Comparison of ENCODE assay signal across 8 cellular contexts in genomic region chr12:123139926-123140674, GRCh38. TPM values are rescaled to one million over a fixed set of nuclear protein-coding genes. Genes with fewer than 3 reads are reported as not detected.
DNase-seq lines count a peak whose midpoint lies in the region; ATAC-seq and TF ChIP-seq lines count a peak whose summit lies in the region.

No MANE protein-coding gene starts in this region.

- H3K9me3 Mint-ChIP-seq in GM23338: peaks cover 3% of the 10 kb centered on the region; the same call in 1 of the 3 replicates
- H3K9me3 Mint-ChIP-seq in glutamatergic neuron (ENCODE audit: unreplicated experiment): peaks cover 2% of the 10 kb centered on the region
- H3K9me3 Mint-ChIP-seq in activated CD8-positive, alpha-beta memory T cell treated with anti-CD3 and anti-CD28 coated beads, Interleukin-2, amount 10 ng/mL, durations not matched to agents 7 days and 5 days (ENCODE audit: low read depth): no peaks in the 10 kb centered on the region

- TF ChIP-seq CTCF in GM23338 (conservative IDR thresholded peaks at IDR 0.05; ENCODE audit: low read depth in 2 of 2) (no peak), glutamatergic neuron (IDR thresholded peaks at IDR 0.05; ENCODE audit: partially characterized antibody, unreplicated experiment) (no peak)

- H3K4me1 Mint-ChIP-seq in GM23338: peaks cover 30% of the 10 kb centered on the region
- H3K4me1 Mint-ChIP-seq in glutamatergic neuron (ENCODE audit: low read depth, unreplicated experiment): peaks cover 29% of the 10 kb centered on the region
- H3K4me1 Mint-ChIP-seq in activated CD8-positive, alpha-beta memory T cell treated with anti-CD3 and anti-CD28 coated beads, Interleukin-2, amount 10 ng/mL, durations not matched to agents 7 days and 5 days: peaks cover 5% of the 10 kb centered on the region

- H3K27me3 Mint-ChIP-seq in GM23338 (ENCODE audit: insufficient read depth, low read depth, poor library complexity) (peaks cover 17% of the 10 kb centered on the region), glutamatergic neuron (ENCODE audit: unreplicated experiment) (peaks cover 5% of the 10 kb centered on the region)
- no peaks in the 10 kb centered on the region for H3K27me3 Mint-ChIP-seq in activated CD8-positive, alpha-beta memory T cell treated with anti-CD3 and anti-CD28 coated beads, Interleukin-2, amount 10 ng/mL, durations not matched to agents 7 days and 5 days

- H4K20me1 ChIP-seq in GM23338 (replicated peaks; ENCODE audit: insufficient read depth): no peaks in the 10 kb centered on the region; the same call in 1 of the 2 replicates
- no peaks in the 10 kb centered on the region for H4K20me1 ChIP-seq in Karpas-422 (ENCODE audit: insufficient read depth, low read depth, low read length)

- no peaks in the 10 kb centered on the region; the same call in 1 of the 2 replicates for H3F3A ChIP-seq in GM23338 (replicated peaks; ENCODE audit: low read depth)

- H3K4me3 Mint-ChIP-seq in GM23338 (no peak overlapping the region; the same call in 2 of the 3 replicates), glutamatergic neuron (ENCODE audit: unreplicated experiment) (peak overlapping the region; percentile 42)
- no peak overlapping the region for H3K4me3 Mint-ChIP-seq in activated CD8-positive, alpha-beta memory T cell treated with anti-CD3 and anti-CD28 coated beads, Interleukin-2, amount 10 ng/mL, durations not matched to agents 7 days and 5 days

- H3K9ac ChIP-seq in skeletal muscle tissue (ENCODE audit: low read depth in 1 of 3, low read length in 3 of 3): peak overlapping the region in 2 of 3 donors; percentile 39 to 57
- no peak overlapping the region for H3K9ac ChIP-seq in Karpas-422 (ENCODE audit: low read length)

- ATAC-seq in GM23338 (peak; percentile 37), GM19467 (IDR thresholded peaks at IDR 0.05; ENCODE audit: unreplicated experiment) (no peak), HG03159 (IDR thresholded peaks at IDR 0.05; ENCODE audit: unreplicated experiment) (no peak)
- no peak for ATAC-seq in activated CD8-positive, alpha-beta memory T cell treated with anti-CD3 and anti-CD28 coated beads, Interleukin-2, amount 10 ng/mL, durations not matched to agents 7 days and 5 days

- peaks cover 13% of the 10 kb centered on the region for H3K4me1 ChIP-seq in GM23338 (ENCODE audit: insufficient read depth)
- peaks cover 30 to 42% (median 35%) of the 10 kb centered on the region in 3 donors for H3K4me1 ChIP-seq in skeletal muscle tissue (ENCODE audit: control insufficient read depth in 3 of 3, insufficient read depth in 3 of 3, low read length in 3 of 3)
- peaks cover 7% of the 10 kb centered on the region for H3K4me1 ChIP-seq in Karpas-422 (ENCODE audit: low read length)

- H3K4me2 ChIP-seq in GM23338 (no peak overlapping the region), Karpas-422 (ENCODE audit: low read depth, low read length, poor library complexity, severe bottlenecking) (no peak overlapping the region)

- no peak overlapping the region for H3K4me3 ChIP-seq in GM23338
- no peak overlapping the region for H3K4me3 ChIP-seq in skeletal muscle tissue (ENCODE audit: low read length in 3 of 3)
- no peak overlapping the region for H3K4me3 ChIP-seq in Karpas-422 (ENCODE audit: low read length)

- H3K27me3 ChIP-seq in GM23338 (ENCODE audit: insufficient read depth) (no peaks in the 10 kb centered on the region), skeletal muscle tissue (ENCODE audit: control insufficient read depth in 3 of 3, insufficient read depth in 3 of 3, low read length in 3 of 3) (no peaks in the 10 kb centered on the region), Karpas-422 (ENCODE audit: low read length) (no peaks in the 10 kb centered on the region)

- H3K9me2 ChIP-seq in GM23338 (ENCODE audit: insufficient read depth) (no peaks in the 10 kb centered on the region), Karpas-422 (replicated peaks; ENCODE audit: insufficient read depth, low read length) (no peaks in the 10 kb centered on the region)

- CTCF ChIA-PET in activated CD8-positive, alpha-beta memory T cell treated with anti-CD3 and anti-CD28 coated beads, Interleukin-2, amount 10 ng/mL, durations not matched to agents 7 days and 5 days (lab: Charles Lee): interaction anchor here (1.1 to 1.2 kb wide), 2 partner anchors 21 to 65 kb away, joined by 3 read pairs; no protein-coding TSS in a partner anchor

- H3K9me3 ChIP-seq in skeletal muscle tissue (ENCODE audit: control insufficient read depth in 3 of 3, low read length in 3 of 3): no peaks in the 10 kb centered on the region
- no peaks in the 10 kb centered on the region for H3K9me3 ChIP-seq in Karpas-422 (ENCODE audit: low read length)

- H3K36me3 Mint-ChIP-seq in GM23338 (ENCODE audit: low read depth): no peaks in the 10 kb centered on the region
- no peaks in the 10 kb centered on the region for H3K36me3 Mint-ChIP-seq in glutamatergic neuron (ENCODE audit: unreplicated experiment)
- no peaks in the 10 kb centered on the region for H3K36me3 Mint-ChIP-seq in activated CD8-positive, alpha-beta memory T cell treated with anti-CD3 and anti-CD28 coated beads, Interleukin-2, amount 10 ng/mL, durations not matched to agents 7 days and 5 days

- H3K27ac ChIP-seq in GM23338 (ENCODE audit: low read depth) (no peak overlapping the region), skeletal muscle tissue (ENCODE audit: low read depth, low read length) (peak overlapping the region; percentile 80), Karpas-422 (ENCODE audit: low read length) (no peak overlapping the region)

- H3K27ac Mint-ChIP-seq in GM23338 (no peak overlapping the region; the same call in 1 of the 2 replicates), glutamatergic neuron (ENCODE audit: unreplicated experiment) (peak overlapping the region; percentile 90)
- H3K27ac Mint-ChIP-seq in activated CD8-positive, alpha-beta memory T cell treated with anti-CD3 and anti-CD28 coated beads, Interleukin-2, amount 10 ng/mL, durations not matched to agents 7 days and 5 days: no peak overlapping the region

- H3K36me3 ChIP-seq in GM23338 (ENCODE audit: insufficient read depth): no peaks in the 10 kb centered on the region
- H3K36me3 ChIP-seq in skeletal muscle tissue (ENCODE audit: control insufficient read depth in 3 of 3, insufficient read depth in 3 of 3, low read length in 3 of 3): peaks cover 0 to 1% (median 0%) of the 10 kb centered on the region in 3 donors
- H3K36me3 ChIP-seq in Karpas-422 (ENCODE audit: insufficient read depth, low read length): no peaks in the 10 kb centered on the region

- DNase-seq in GM23338 (ENCODE audit: low spot score) (peak; percentile 11), SHP77 (lab: John Stamatoyannopoulos, UW) (peak; percentile 64 to 91), glutamatergic neuron (peak; percentile 34), Karpas-422 (no peak)
- DNase-seq in activated CD8-positive, alpha-beta memory T cell treated with anti-CD3 and anti-CD28 coated beads, Interleukin-2, amount 10 ng/mL, durations not matched to agents 7 days and 5 days: no peak

- H3K79me2 ChIP-seq in GM23338 (replicated peaks; ENCODE audit: insufficient read depth) (no peaks in the 10 kb centered on the region), Karpas-422 (ENCODE audit: low read length) (no peaks in the 10 kb centered on the region)

- H2AFZ ChIP-seq in GM23338 (no peak overlapping the region), Karpas-422 (ENCODE audit: low read length) (no peak overlapping the region)

TF ChIP-seq in GM23338, 12 proteins besides CTCF, POLR2A, EP300 and RAD21 (continues in another document):
- TF ChIP-seq JUNB (IDR thresholded peaks at IDR 0.05; ENCODE audit: unreplicated experiment) (no peak), POLR2AphosphoS5 (IDR thresholded peaks at IDR 0.05; ENCODE audit: low read depth) (no peak), EZH2 (IDR thresholded peaks at IDR 0.05; ENCODE audit: low read depth, unreplicated experiment) (no peak), EZH2phosphoT487 (IDR thresholded peaks at IDR 0.05; ENCODE audit: unreplicated experiment) (no peak), REST (IDR thresholded peaks at IDR 0.05; ENCODE audit: unreplicated experiment) (no peak), STAT1 (IDR thresholded peaks at IDR 0.05; ENCODE audit: unreplicated experiment) (no peak), NANOG (IDR thresholded peaks at IDR 0.05; ENCODE audit: borderline replicate concordance) (no peak), ZNF114 (CRISPR knock-in tag; IDR thresholded peaks at IDR 0.05) (no peak)

RNA-seq across cellular contexts. Expression of gene PITPNM2, which starts 10.8 kb away (rescaled TPM):
- total RNA-seq in GM23338 (2014; rRNA removed; shearing (Covaris generic)): 1.9 and 3.0 TPM in 2 replicates
- polyA plus RNA-seq in GM23338 (2016; fragmentation: Nextera tagmentation; extraction: Ambion mirVana): 0.28 and 0.82 TPM in 2 replicates
- 19.6 TPM for total RNA-seq in glutamatergic neuron (ENCODE audit: unreplicated experiment)
- total RNA-seq in skeletal muscle tissue: 3.1 TPM
- total RNA-seq in Karpas-422 (2014; rRNA removed; shearing (Covaris generic); ENCODE audit: low replicate concordance): 0.04 and 0.19 TPM in 2 replicates
- 10 to 100 TPM in 1 of 2 experiments, 1 to 10 TPM in 1; 8.6 to 11.6 TPM for total RNA-seq in activated CD8-positive, alpha-beta memory T cell treated with anti-CD3 and anti-CD28 coated beads, Interleukin-2, amount 10 ng/mL, durations not matched to agents 7 days and 5 days

Comparison
In these comparisons a context has a peak if more than half of its experiments do, and no peak if none do; other contexts are left out.
1. DNase-seq: peak in GM23338 (single experiment), SHP77 (2 of 2) and glutamatergic neuron (single experiment); none in Karpas-422 (single experiment) and activated CD8-positive, alpha-beta memory T cell treated with anti-CD3 and anti-CD28 coated beads, Interleukin-2, amount 10 ng/mL, durations not matched to agents 7 days and 5 days (single experiment).